ENCODE assay signal across 1 cellular context in the genomic region with DNA sequence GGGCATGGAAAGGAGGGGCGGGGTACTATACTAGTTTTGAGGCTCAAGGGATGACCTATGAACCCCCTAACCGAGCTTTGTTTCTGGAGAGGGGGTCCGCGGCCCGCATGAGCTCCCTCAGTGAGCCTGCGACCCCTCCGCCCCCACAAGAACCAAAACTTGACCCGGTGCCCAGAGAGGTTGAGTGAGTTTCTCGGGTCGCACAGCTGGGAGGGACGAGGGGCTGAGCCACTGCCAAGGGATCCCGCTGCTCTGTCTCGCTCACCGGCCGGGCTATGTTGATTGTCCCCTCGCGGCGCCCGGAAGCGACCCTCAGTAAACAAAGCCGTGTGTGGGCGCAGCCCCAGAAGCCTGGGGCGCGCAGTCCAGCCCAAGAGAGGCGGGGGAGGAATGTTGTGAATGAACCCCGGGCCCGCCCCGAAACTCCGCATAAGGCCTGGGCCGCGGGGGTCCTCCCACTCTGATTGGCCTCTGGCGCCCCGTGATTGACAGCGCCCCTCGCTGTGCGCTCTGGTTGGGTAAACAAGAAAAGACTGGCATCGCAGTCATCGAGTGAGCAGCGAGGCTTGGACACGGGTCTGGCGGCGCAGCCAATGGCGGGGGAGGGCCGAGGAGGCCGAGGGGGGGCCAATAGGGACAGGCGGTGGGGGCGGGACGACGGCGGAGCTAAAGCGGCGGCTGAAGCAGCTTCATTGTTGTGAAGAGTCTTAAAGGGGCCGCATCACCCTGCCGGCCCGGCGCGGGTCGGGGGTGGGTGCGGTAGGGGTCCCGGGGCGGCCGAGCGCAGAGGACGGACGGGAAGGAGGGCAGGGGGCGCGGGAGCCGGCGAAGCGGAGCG.
TF ChIP-seq lines count a peak whose summit lies in the region.

A gene (plus strand): TSS at position 692 of the 838 bp plus-strand sequence. CDS start 206 bp downstream, outside the sequence.

TF ChIP-seq in GM23338, 12 proteins besides CTCF, POLR2A, EP300 and RAD21:
- TF ChIP-seq NANOG (IDR thresholded peaks at IDR 0.05; ENCODE audit: borderline replicate concordance) = no peak
- TF ChIP-seq POLR2AphosphoS5 (IDR thresholded peaks at IDR 0.05; ENCODE audit: low read depth) = peak; percentile 45; the same call in 1 of the 2 replicates
- TF ChIP-seq, protein P1, sequence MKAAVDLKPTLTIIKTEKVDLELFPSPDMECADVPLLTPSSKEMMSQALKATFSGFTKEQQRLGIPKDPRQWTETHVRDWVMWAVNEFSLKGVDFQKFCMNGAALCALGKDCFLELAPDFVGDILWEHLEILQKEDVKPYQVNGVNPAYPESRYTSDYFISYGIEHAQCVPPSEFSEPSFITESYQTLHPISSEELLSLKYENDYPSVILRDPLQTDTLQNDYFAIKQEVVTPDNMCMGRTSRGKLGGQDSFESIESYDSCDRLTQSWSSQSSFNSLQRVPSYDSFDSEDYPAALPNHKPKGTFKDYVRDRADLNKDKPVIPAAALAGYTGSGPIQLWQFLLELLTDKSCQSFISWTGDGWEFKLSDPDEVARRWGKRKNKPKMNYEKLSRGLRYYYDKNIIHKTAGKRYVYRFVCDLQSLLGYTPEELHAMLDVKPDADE (IDR thresholded peaks at IDR 0.05) = peak; percentile 52; the same call in 1 of the 2 replicates
- TF ChIP-seq EZH2 (IDR thresholded peaks at IDR 0.05; ENCODE audit: low read depth, unreplicated experiment) = no peak
- TF ChIP-seq STAT1 (IDR thresholded peaks at IDR 0.05; ENCODE audit: unreplicated experiment) = no peak
- no peak for TF ChIP-seq ZNF114 (CRISPR knock-in tag; IDR thresholded peaks at IDR 0.05)
- peak; percentile 74 for TF ChIP-seq CREB1 (CRISPR knock-in tag; IDR thresholded peaks at IDR 0.05; ENCODE audit: low read depth)
